18 cellular contexts compared by ENCODE assay signal in genomic region chrX:28638775-28639174, GRCh38. TPM values are rescaled to one million over a fixed set of nuclear protein-coding genes. Genes with fewer than 3 reads are reported as not detected.
DNase-seq lines count a peak whose midpoint lies in the region; ATAC-seq and TF ChIP-seq lines count a peak whose summit lies in the region.
"Had no signal": no experiment of that assay in that cellular context is flagged by ENCODE, and none has a peak within 500 bp of the region (broad histone marks: within the 10 kb centered on the region; RNA-seq: fewer than 3 reads in every experiment).

No MANE protein-coding gene starts in this region.

- no CpG with 5 or more reads among the region's 3 CpGs for WGBS in IMR-90 (ENCODE audit: extremely low coverage in 2 of 2, insufficient read length in 1 of 2), 2 experiments

- no peak for TF ChIP-seq RAD21 in IMR-90 (IDR thresholded peaks at IDR 0.05; ENCODE audit: low read length)

- no peaks in the 10 kb centered on the region for H3K79me1 ChIP-seq in IMR-90 (ENCODE audit: low read depth in 1 of 2, low read length in 2 of 2)

- peaks cover 38% of the 10 kb centered on the region for H3K4me1 Mint-ChIP-seq in GM23338

- H3K9me2 ChIP-seq in GM23338 (ENCODE audit: insufficient read depth) = no peaks in the 10 kb centered on the region

- H3K27ac ChIP-seq in GM23338 (ENCODE audit: low read depth) (peak overlapping the region; percentile 60; the same call in 1 of the 2 replicates), IMR-90 (ENCODE audit: insufficient read depth, low read length) (no peak overlapping the region)
- H3K27ac ChIP-seq: 22Rv1; A549; BLaER1 treated with 17β-estradiol and CSF1 and Interleukin-3, amounts not matched to agents 10 nM and 100 nM; GM23248 had no signal

- H3K27ac Mint-ChIP-seq in GM23338 = no peak overlapping the region
- H3K27ac Mint-ChIP-seq: CD8-positive, alpha-beta T cell; HFFc6 had no signal

- H4K20me1 ChIP-seq in GM23338 (replicated peaks; ENCODE audit: insufficient read depth) (no peaks in the 10 kb centered on the region), IMR-90 (ENCODE audit: insufficient read depth, low read length) (no peaks in the 10 kb centered on the region)
- H4K20me1 ChIP-seq: BLaER1 treated with 17β-estradiol and CSF1 and Interleukin-3, amounts not matched to agents 10 nM and 100 nM had no signal

- in situ Hi-C loops in IMR-90 (cut with MboI; ENCODE audit: low sequenced_read_pairs) = no loop called here
- in situ Hi-C loops in astrocyte of the spinal cord (cut with HindIII; ENCODE audit: low sequenced_read_pairs) = no loop called here

- no peak for TF ChIP-seq CTCF in GM23338 (conservative IDR thresholded peaks at IDR 0.05; ENCODE audit: low read depth in 2 of 2)
- TF ChIP-seq CTCF in IMR-90 (conservative IDR thresholded peaks at IDR 0.05; ENCODE audit: low read depth, low read length) = no peak
- TF ChIP-seq CTCF in astrocyte of the spinal cord (IDR thresholded peaks at IDR 0.05; ENCODE audit: low read depth, low read length) = no peak

- DNase-seq in GM23338 (ENCODE audit: low spot score) (no peak), IMR-90 (peak; percentile 33), astrocyte of the spinal cord (ENCODE audit: low read depth, low spot score) (peak; percentile 41), iris pigment epithelial cell (ENCODE audit: low read depth) (peak; percentile 18), NCI-H226 (no peak)
- no peak for DNase-seq in activated naive CD4-positive, alpha-beta T cell (lab: John Stamatoyannopoulos, UW)
- DNase-seq: Calu3; CD8-positive, alpha-beta T cell; DMS79 treated with DMSO at 0.1 percent for 48 hours; GF-D8; GM23248; HCEC 1CT; HFFc6 had no signal

- H3K4me1 ChIP-seq in GM23338 (ENCODE audit: insufficient read depth) = peaks cover 24% of the 10 kb centered on the region
- no peaks in the 10 kb centered on the region for H3K4me1 ChIP-seq in IMR-90 (ENCODE audit: control insufficient read depth, insufficient read depth, low read length)
- H3K4me1 ChIP-seq: A549 had no signal

- H3K36me3 ChIP-seq in GM23338 (ENCODE audit: insufficient read depth) (no peaks in the 10 kb centered on the region), IMR-90 (ENCODE audit: control insufficient read depth, insufficient read depth, low read length) (no peaks in the 10 kb centered on the region)
- H3K36me3 ChIP-seq: BLaER1 treated with 17β-estradiol and CSF1 and Interleukin-3, amounts not matched to agents 10 nM and 100 nM had no signal

- H3K14ac ChIP-seq in IMR-90 (replicated peaks; ENCODE audit: low read depth, low read length) = no peak overlapping the region

- no peak overlapping the region for H3K4me3 Mint-ChIP-seq in GM23338
- H3K4me3 Mint-ChIP-seq: CD8-positive, alpha-beta T cell; HFFc6 had no signal

- H3K56ac ChIP-seq in IMR-90 (ENCODE audit: extremely low read depth, insufficient read depth, low read length) = no peak overlapping the region

- H3K79me2 ChIP-seq in GM23338 (replicated peaks; ENCODE audit: insufficient read depth) = no peaks in the 10 kb centered on the region

- H3K23ac ChIP-seq in IMR-90 (ENCODE audit: low read depth, low read length) = no peak overlapping the region

- H2BK5ac ChIP-seq in IMR-90 (ENCODE audit: low read depth, low read length, poor library complexity, severe bottlenecking) = no peak overlapping the region

- no peak overlapping the region for H3K4ac ChIP-seq in IMR-90 (ENCODE audit: low read depth, low read length)

- no peak overlapping the region for H4K91ac ChIP-seq in IMR-90 (ENCODE audit: insufficient read depth, low read depth, low read length)

- CTCF ChIA-PET in IMR-90 (lab: Yijun Ruan, JAX) = no interaction called here

- dilution Hi-C loops in IMR-90 (cut with HindIII; ENCODE audit: low sequenced_read_pairs, unreplicated experiment) = no loop called here

- no peak overlapping the region for H2AK9ac ChIP-seq in IMR-90 (replicated peaks; ENCODE audit: low read depth, low read length, poor library complexity)

- TF ChIP-seq POLR2A in IMR-90 (IDR thresholded peaks at IDR 0.05; ENCODE audit: low read depth, low read length) = no peak

- peaks cover 17% of the 10 kb centered on the region; the same call in 2 of the 3 replicates for H3K36me3 Mint-ChIP-seq in GM23338 (ENCODE audit: low read depth)
- H3K36me3 Mint-ChIP-seq: CD8-positive, alpha-beta T cell had no signal

- no peak overlapping the region for H2BK20ac ChIP-seq in IMR-90 (ENCODE audit: low read depth, low read length)

- no peaks in the 10 kb centered on the region for H3F3A ChIP-seq in GM23338 (replicated peaks; ENCODE audit: low read depth)

- H3K9me1 ChIP-seq in IMR-90 (ENCODE audit: insufficient read depth, low read length) = no peaks in the 10 kb centered on the region

- H3K27me3 ChIP-seq in GM23338 (ENCODE audit: insufficient read depth) (no peaks in the 10 kb centered on the region), IMR-90 (ENCODE audit: control insufficient read depth, insufficient read depth, low read length) (no peaks in the 10 kb centered on the region)
- H3K27me3 ChIP-seq: BLaER1 treated with 17β-estradiol and CSF1 and Interleukin-3, amounts not matched to agents 10 nM and 100 nM had no signal

- peaks cover 17% of the 10 kb centered on the region for H3K9me3 Mint-ChIP-seq in GM23338

- H4K5ac ChIP-seq in IMR-90 (ENCODE audit: low read depth, low read length) = no peak overlapping the region

- peaks cover 4% of the 10 kb centered on the region for H3K27me3 Mint-ChIP-seq in GM23338 (ENCODE audit: insufficient read depth, low read depth, poor library complexity)

- 0 out of 2 replicates have a peak overlapping the region, but pooled peaks have one; percentile 4 for H3K4me2 ChIP-seq in GM23338
- no peak overlapping the region for H3K4me2 ChIP-seq in IMR-90 (ENCODE audit: low read depth, low read length)
- H3K4me2 ChIP-seq: A549 had no signal

- no peak overlapping the region for H2BK120ac ChIP-seq in IMR-90 (ENCODE audit: low read depth, low read length)

- BruUV-seq in IMR-90 (replicated peaks; lab: Mats Ljungman, UMichigan) = no TSS peak

- POLR2A ChIA-PET in IMR-90 (lab: Charles Lee; ENCODE audit: unreplicated experiment) = no interaction called here

- intact Hi-C loops in IMR-90 (cut with micrococcal nuclease) = no loop called here

- H2BK15ac ChIP-seq in IMR-90 (ENCODE audit: low read depth, low read length) = no peak overlapping the region

- H2AK5ac ChIP-seq in IMR-90 (ENCODE audit: low read depth, low read length) = no peak overlapping the region

- H3K18ac ChIP-seq in IMR-90 (ENCODE audit: low read depth, low read length) = no peak overlapping the region

- no peaks in the 10 kb centered on the region for H3K9me3 ChIP-seq in IMR-90 (ENCODE audit: control insufficient read depth, insufficient read depth, low read length)
- H3K9me3 ChIP-seq: A549; BLaER1 treated with 17β-estradiol and CSF1 and Interleukin-3, amounts not matched to agents 10 nM and 100 nM had no signal

- ATAC-seq in GM23338 (no peak), IMR-90 (ENCODE audit: low read depth) (no peak), HG03354 (IDR thresholded peaks at IDR 0.05; ENCODE audit: poor library complexity, severe bottlenecking, unreplicated experiment) (no peak), GM21515 (IDR thresholded peaks at IDR 0.05; ENCODE audit: unreplicated experiment) (no peak)
- ATAC-seq: A549; CD8-positive, alpha-beta T cell had no signal

- H2AFZ ChIP-seq in GM23338 (no peak overlapping the region), IMR-90 (replicated peaks; ENCODE audit: low read length, poor library complexity) (no peak overlapping the region)
- H2AFZ ChIP-seq: GM23248 had no signal

- no peak overlapping the region for H4K8ac ChIP-seq in IMR-90 (ENCODE audit: low read depth in 2 of 2, low read length in 2 of 2)

- no peak overlapping the region for H3K4me3 ChIP-seq in GM23338
- H3K4me3 ChIP-seq in IMR-90 (ENCODE audit: insufficient read depth, low read depth, low read length) = no peak overlapping the region
- H3K4me3 ChIP-seq in astrocyte of the spinal cord (ENCODE audit: low read depth, low read length) = no peak overlapping the region
- H3K4me3 ChIP-seq: A549; BLaER1 treated with 17β-estradiol and CSF1 and Interleukin-3, amounts not matched to agents 10 nM and 100 nM; GM23248 had no signal

- no peak overlapping the region for H3K9ac ChIP-seq in IMR-90 (ENCODE audit: low read depth, low read length)
- H3K9ac ChIP-seq: BLaER1 treated with 17β-estradiol and CSF1 and Interleukin-3, amounts not matched to agents 10 nM and 100 nM; GM23248 had no signal

TF ChIP-seq in GM23338, 12 proteins besides CTCF, POLR2A, EP300 and RAD21 (continues in another document):
- TF ChIP-seq CREB1 (CRISPR knock-in tag; IDR thresholded peaks at IDR 0.05; ENCODE audit: low read depth) = no peak

TF ChIP-seq in IMR-90, 13 proteins besides CTCF, POLR2A, EP300 and RAD21:
- TF ChIP-seq MXI1 (IDR thresholded peaks at IDR 0.05; ENCODE audit: borderline replicate concordance, low read depth, low read length) (no peak), RFX5 (IDR thresholded peaks at IDR 0.05; ENCODE audit: low read depth, low read length) (no peak), BHLHE40 (IDR thresholded peaks at IDR 0.05; ENCODE audit: low read depth, low read length) (no peak), MAFK (IDR thresholded peaks at IDR 0.05; ENCODE audit: low read depth, low read length) (no peak), SMC3 (IDR thresholded peaks at IDR 0.05; ENCODE audit: low read depth, low read length) (no peak), ELK1 (IDR thresholded peaks at IDR 0.05; ENCODE audit: borderline replicate concordance, low read depth, low read length) (no peak), MAZ (IDR thresholded peaks at IDR 0.05; ENCODE audit: borderline replicate concordance, low read depth, low read length) (no peak)

RNA-seq across cellular contexts. Expression of gene IL1RAPL1, which starts 51.5 kb away (rescaled TPM):
- 0.23 and 0.49 TPM in 2 replicates for total RNA-seq in GM23338 (2014; rRNA removed; shearing (Covaris generic))
- polyA plus RNA-seq in GM23338 (2016; fragmentation: Nextera tagmentation; extraction: Ambion mirVana) (0.18 TPM in 1 of 2 replicates, not detected in the other), IMR-90 (2012; rRNA removed) (1.4 and 1.5 TPM in 2 replicates)
- total RNA-seq in IMR-90 (2012; rRNA removed) = 9.0 and 12.5 TPM in 2 replicates
- polyA plus RNA-seq in IMR-90 (2012; cell fraction: cytosol; rRNA removed) = 0.54 and 0.67 TPM in 2 replicates
- polyA plus RNA-seq in IMR-90 (2012; cell fraction: nucleus; rRNA removed; ENCODE audit: low replicate concordance) = 1.2 and 2.7 TPM in 2 replicates
- total RNA-seq: Calu3; CD8-positive, alpha-beta T cell; GM23248; HFFc6 had no signal
- polyA plus RNA-seq: A549, GM23248 had no signal

Comparison
In these comparisons a context has a peak if more than half of its experiments do, and no peak if none do; other contexts are left out.
1. DNase-seq: peak in IMR-90 (single experiment), astrocyte of the spinal cord (single experiment) and iris pigment epithelial cell (single experiment); none in GM23338 (single experiment), NCI-H226 (single experiment) and activated naive CD4-positive, alpha-beta T cell (0 of 4).